ENCODE assay signal across 9 cellular contexts in genomic region chr2:96977631-96978195, GRCh38. TPM values are rescaled to one million over a fixed set of nuclear protein-coding genes. Genes with fewer than 3 reads are reported as not detected.
DNase-seq lines count a peak whose midpoint lies in the region; ATAC-seq, FAIRE-seq and TF ChIP-seq lines count a peak whose summit lies in the region.
"Had no signal": no experiment of that assay in that cellular context is flagged by ENCODE, and none has a peak within 500 bp of the region (broad histone marks: within the 10 kb centered on the region; RNA-seq: fewer than 3 reads in every experiment).

No MANE protein-coding gene starts in this region.

- TF ChIP-seq EP300 in HepG2 (IDR thresholded peaks at IDR 0.05; ENCODE audit: low read depth in 2 of 2, low read length in 2 of 2) (no peak), HepG2 (CRISPR knock-in tag; IDR thresholded peaks at IDR 0.05; ENCODE audit: borderline replicate concordance) (no peak)

- DNase-seq in HepG2 (ENCODE audit: low spot score) = no peak
- no peak for DNase-seq in right lobe of liver
- no peak for DNase-seq in activated naive CD8-positive, alpha-beta T cell treated with anti-CD3 and anti-CD28 coated beads for 36 hours
- peak; percentile 44 for DNase-seq in kidney epithelial cell (ENCODE audit: low read depth)
- DNase-seq in urothelium cell line (ENCODE audit: low spot score) = peak; percentile 93
- DNase-seq in H7 = no peak
- no peak for DNase-seq in GOT3 (lab: John Stamatoyannopoulos, UW)
- DNase-seq: lower lobe of right lung had no signal

- H3K4me3 Mint-ChIP-seq in activated naive CD8-positive, alpha-beta T cell treated with anti-CD3 and anti-CD28 coated beads for 36 hours = no peak overlapping the region

- FAIRE-seq in HepG2 (lab: Jason Lieb, UNC) (no peak), urothelium cell line (lab: Jason Lieb, UNC) (peak; percentile 80)

- CTCF ChIA-PET in HepG2 (lab: Yijun Ruan, JAX; ENCODE audit: low intra/inter-chr PET ratio, low total read pairs) = no interaction called here

- TF ChIP-seq CTCF in HepG2 (CRISPR knock-in tag; IDR thresholded peaks at IDR 0.05) (no peak), right lobe of liver (IDR thresholded peaks at IDR 0.05) (no peak), kidney epithelial cell (IDR thresholded peaks at IDR 0.05; ENCODE audit: insufficient read depth, low read length, poor library complexity, severe bottlenecking) (no peak)

- H3K9me3 ChIP-seq in HepG2 (ENCODE audit: low read length) (no peaks in the 10 kb centered on the region), right lobe of liver (no peaks in the 10 kb centered on the region)
- H3K9me3 ChIP-seq: lower lobe of right lung had no signal

- WGBS in HepG2 (ENCODE audit: low lambda C conversion rate) = 4% methylated on average over 16 of the region's 16 CpGs
- 20% methylated on average over 16 of the region's 16 CpGs for WGBS in right lobe of liver (ENCODE audit: insufficient coverage, low coverage, low lambda C conversion rate, missing lambda C conversion rate)

- H3K9ac ChIP-seq in HepG2 (ENCODE audit: insufficient read depth, low read depth, low read length) = no peak overlapping the region

- TF ChIP-seq RAD21 in HepG2 (CRISPR knock-in tag; IDR thresholded peaks at IDR 0.05) = no peak

- H3K27ac ChIP-seq in HepG2 (ENCODE audit: extremely low read length, insufficient read depth, low read length) (no peak overlapping the region), right lobe of liver (no peak overlapping the region)
- H3K27ac ChIP-seq: lower lobe of right lung had no signal

- H3K4me1 ChIP-seq in HepG2 (ENCODE audit: insufficient read depth, low read length) (peaks cover 5% of the 10 kb centered on the region; the same call in 1 of the 2 replicates), right lobe of liver (no peaks in the 10 kb centered on the region)
- H3K4me1 ChIP-seq: lower lobe of right lung had no signal

- H3K4me3 ChIP-seq in HepG2 (replicated peaks in 1 of 3; ENCODE audit: insufficient read depth in 1 of 3, low read depth in 2 of 3, low read length in 3 of 3) (no peak overlapping the region), right lobe of liver (no peak overlapping the region), kidney epithelial cell (ENCODE audit: low read depth, low read length) (no peak overlapping the region), H7 (ENCODE audit: insufficient read depth, low read depth, low read length) (no peak overlapping the region)
- H3K4me3 ChIP-seq: lower lobe of right lung had no signal

- H3K27me3 ChIP-seq in HepG2 (ENCODE audit: control insufficient read depth in 1 of 2, insufficient read depth in 2 of 2, low read length in 2 of 2) = peaks cover 0 to 14% of the 10 kb centered on the region in 2 experiments; a peak in 2 of 5 replicates
- no peaks in the 10 kb centered on the region for H3K27me3 ChIP-seq in right lobe of liver
- no peaks in the 10 kb centered on the region for H3K27me3 ChIP-seq in kidney epithelial cell (ENCODE audit: control insufficient read depth, insufficient read depth, low read length)
- H3K27me3 ChIP-seq in H7 (ENCODE audit: control insufficient read depth, insufficient read depth, low read length) = no peaks in the 10 kb centered on the region

- H4K20me1 ChIP-seq in HepG2 (ENCODE audit: insufficient read depth, low read length) = no peaks in the 10 kb centered on the region

- H3K4me1 Mint-ChIP-seq in activated naive CD8-positive, alpha-beta T cell treated with anti-CD3 and anti-CD28 coated beads for 36 hours = peaks cover 13% of the 10 kb centered on the region

- no peaks in the 10 kb centered on the region for H3K36me3 ChIP-seq in HepG2 (replicated peaks in 1 of 2; ENCODE audit: control insufficient read depth in 1 of 2, insufficient read depth in 2 of 2, low read length in 2 of 2)
- H3K36me3 ChIP-seq in right lobe of liver = no peaks in the 10 kb centered on the region
- no peaks in the 10 kb centered on the region for H3K36me3 ChIP-seq in kidney epithelial cell (ENCODE audit: control insufficient read depth, insufficient read depth, low read length)
- H3K36me3 ChIP-seq in H7 (replicated peaks; ENCODE audit: control insufficient read depth, insufficient read depth, low read length) = no peaks in the 10 kb centered on the region
- H3K36me3 ChIP-seq: lower lobe of right lung had no signal

- TF ChIP-seq POLR2A in HepG2 (IDR thresholded peaks at IDR 0.05; ENCODE audit: insufficient read depth in 1 of 2, low read depth in 2 of 2, low read length in 2 of 2) = no peak
- TF ChIP-seq POLR2A in right lobe of liver (IDR thresholded peaks at IDR 0.05) = no peak

- peak overlapping the region; percentile 2 for H3K27ac Mint-ChIP-seq in activated naive CD8-positive, alpha-beta T cell treated with anti-CD3 and anti-CD28 coated beads for 36 hours

- intact Hi-C loops in HepG2 (cut with micrococcal nuclease; ENCODE audit: unreplicated experiment) (no loop called here), right lobe of liver (cut with DNase I) (no loop called here)

- 0 out of 2 replicates have a peak overlapping the region, but pooled peaks have one; percentile 24 for H3K4me2 ChIP-seq in HepG2 (ENCODE audit: low read depth, low read length)

- H3K36me3 Mint-ChIP-seq in activated naive CD8-positive, alpha-beta T cell treated with anti-CD3 and anti-CD28 coated beads for 36 hours = no peaks in the 10 kb centered on the region

- POLR2A ChIA-PET in HepG2 (lab: Yijun Ruan, JAX) = no interaction called here

- H3K27me3 Mint-ChIP-seq in activated naive CD8-positive, alpha-beta T cell treated with anti-CD3 and anti-CD28 coated beads for 36 hours = no peaks in the 10 kb centered on the region

- in situ Hi-C loops in HepG2 (cut with HindIII; ENCODE audit: extremely low pct_ligation_motif_present, low pct_unique_long_range_greater_than_20kb) = no loop called here

- H3K9me3 Mint-ChIP-seq in activated naive CD8-positive, alpha-beta T cell treated with anti-CD3 and anti-CD28 coated beads for 36 hours = no peaks in the 10 kb centered on the region

- H2AFZ ChIP-seq in HepG2 (ENCODE audit: low read length) = no peak overlapping the region

- H3K79me2 ChIP-seq in HepG2 (ENCODE audit: insufficient read depth, low read length) = no peaks in the 10 kb centered on the region

- ATAC-seq in HepG2 (no peak), right lobe of liver (no peak), HG02973 (IDR thresholded peaks at IDR 0.05; ENCODE audit: unreplicated experiment) (no peak)

- BruUV-seq in HepG2 (replicated peaks; lab: Mats Ljungman, UMichigan) = no TSS peak

TF ChIP-seq in HepG2, 621 proteins besides CTCF, POLR2A, EP300 and RAD21:
- peak in 1 of 2 experiments; percentile 3; a peak in 1 of 4 replicates for TF ChIP-seq MAFK (conservative IDR thresholded peaks at IDR 0.05 in 1 of 2, IDR thresholded peaks at IDR 0.05 in 1 of 2; ENCODE audit: low read length in 2 of 2)
- no peak for TF ChIP-seq NPAS2 (CRISPR knock-in tag; IDR thresholded peaks at IDR 0.05; ENCODE audit: borderline replicate concordance)

RNA-seq across cellular contexts. Expression of gene FAM178B, which starts 8.7 kb away (rescaled TPM):
- not detected in 2 replicates for total RNA-seq in HepG2 (2016; rRNA removed; fragmentation: Illumina TruSeq; extraction: Trizol)
- total RNA-seq in HepG2 (2016; cell fraction: cytosol; rRNA removed; fragmentation: Illumina TruSeq; extraction: Trizol; ENCODE audit: low read depth) = not detected in 2 replicates
- total RNA-seq in HepG2 (2016; cell fraction: insoluble cytoplasmic fraction; rRNA removed; fragmentation: Illumina TruSeq; extraction: Trizol) = not detected in 2 replicates
- total RNA-seq in HepG2 (2016; cell fraction: membrane; rRNA removed; fragmentation: Illumina TruSeq; extraction: Trizol) = not detected in 2 replicates
- total RNA-seq in HepG2 (2016; cell fraction: nucleus; rRNA removed; fragmentation: Illumina TruSeq; extraction: Trizol) = not detected in 2 replicates
- polyA plus RNA-seq in HepG2 (2011; rRNA removed) = not detected in 2 replicates
- polyA plus RNA-seq in HepG2 (2011; cell fraction: cytosol; rRNA removed) = not detected in 2 replicates
- not detected in 2 replicates for polyA plus RNA-seq in HepG2 (2011; cell fraction: nucleus; rRNA removed)
- polyA plus RNA-seq in HepG2 (2012) = not detected in 2 replicates
- not detected in 2 replicates for polyA plus RNA-seq in HepG2 (2016; cell fraction: cytosol; fragmentation: Illumina TruSeq; extraction: Trizol; ENCODE audit: low read depth)
- polyA plus RNA-seq in HepG2 (2016; cell fraction: insoluble cytoplasmic fraction; fragmentation: Illumina TruSeq; extraction: Trizol; ENCODE audit: low read depth) = not detected in 2 replicates
- polyA plus RNA-seq in HepG2 (2016; cell fraction: membrane; fragmentation: Illumina TruSeq; extraction: Trizol; ENCODE audit: low read depth) = not detected in 2 replicates
- polyA plus RNA-seq in HepG2 (2016; cell fraction: nucleus; fragmentation: Illumina TruSeq; extraction: Trizol; ENCODE audit: insufficient read depth, low read depth) = not detected in 2 replicates
- polyA minus RNA-seq in HepG2 (2011; rRNA and poly(A)+ RNA removed; ENCODE audit: low replicate concordance) = 1.4 and 2.4 TPM in 2 replicates
- not detected in 2 replicates for polyA minus RNA-seq in HepG2 (2011; cell fraction: cytosol; rRNA and poly(A)+ RNA removed)
- polyA minus RNA-seq in HepG2 (2011; cell fraction: nucleus; rRNA and poly(A)+ RNA removed) = not detected in 2 replicates
- total RNA-seq in right lobe of liver = under 1 TPM in 1 of 6 experiments, not detected in 5; 0.33 TPM
- under 1 TPM; 0.28 to 0.47 TPM for total RNA-seq in activated naive CD8-positive, alpha-beta T cell treated with anti-CD3 and anti-CD28 coated beads for 36 hours
- total RNA-seq in kidney epithelial cell = 0.25 TPM in 1 of 2 replicates, not detected in the other
- total RNA-seq in H7 (2014; rRNA removed; shearing (Covaris generic)) = 0.17 and 0.26 TPM in 2 replicates

Comparison
In these comparisons a context has a peak if more than half of its experiments do, and no peak if none do; other contexts are left out.
1. DNase-seq: peak in kidney epithelial cell (single experiment) and urothelium cell line (single experiment); none in HepG2 (single experiment), right lobe of liver (0 of 3), activated naive CD8-positive, alpha-beta T cell treated with anti-CD3 and anti-CD28 coated beads for 36 hours (single experiment), H7 (single experiment) and GOT3 (single experiment).